Comparison of ENCODE assay signal across 29 cellular contexts in the genomic region with DNA sequence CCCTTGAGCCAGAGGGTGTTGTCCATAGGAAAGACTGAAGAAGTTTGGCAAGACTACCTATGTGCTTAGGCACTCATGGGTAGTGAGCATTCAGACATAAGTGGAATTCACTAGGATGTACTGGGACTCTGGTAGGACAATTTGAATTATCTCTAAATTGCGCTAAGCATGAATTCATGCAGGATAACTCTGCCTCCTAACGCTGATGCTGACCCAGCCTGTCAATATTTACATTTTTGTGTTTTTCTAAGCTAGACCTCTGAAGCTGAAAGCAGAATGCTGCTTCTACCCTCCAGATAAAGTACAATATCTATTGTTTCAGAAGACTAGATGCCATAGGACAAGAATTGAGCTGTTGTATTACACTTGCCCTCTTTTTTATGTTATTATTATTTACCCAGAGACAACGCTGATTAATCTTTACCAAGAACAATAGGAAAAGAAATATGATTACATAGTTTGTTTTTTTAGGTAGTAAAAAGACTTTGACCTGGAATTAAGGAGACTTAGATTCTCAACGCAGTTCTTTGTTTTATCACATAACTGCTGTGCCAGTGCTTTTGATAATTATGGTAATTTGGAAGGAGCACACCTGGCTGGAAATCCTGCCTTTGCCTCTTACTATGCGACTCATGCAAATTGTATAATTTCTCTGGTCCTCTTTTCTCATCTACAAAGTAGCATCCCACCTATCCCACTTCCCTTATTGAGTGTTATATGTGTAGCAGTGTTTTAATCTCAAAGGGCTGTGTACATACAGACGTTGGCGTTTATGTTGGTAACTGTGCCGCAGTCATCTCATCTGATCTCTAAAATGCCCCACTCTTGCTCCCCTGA. TPM values are rescaled to one million over a fixed set of nuclear protein-coding genes. Genes with fewer than 3 reads are reported as not detected.
DNase-seq lines count a peak whose midpoint lies in the region; ATAC-seq and TF ChIP-seq lines count a peak whose summit lies in the region.
"Had no signal": no experiment of that assay in that cellular context is flagged by ENCODE, and none has a peak within 500 bp of the region (broad histone marks: within the 10 kb centered on the region; RNA-seq: fewer than 3 reads in every experiment).

No MANE protein-coding gene starts in this region.

- peaks cover 31% of the 10 kb centered on the region for H3K4me1 ChIP-seq in HUES48 (ENCODE audit: control insufficient read depth, insufficient read depth, low read length)
- H3K4me1 ChIP-seq in PC-3 (ENCODE audit: insufficient read depth, low read length): peaks cover 19% of the 10 kb centered on the region
- peaks cover 23% of the 10 kb centered on the region for H3K4me1 ChIP-seq in mucosa of descending colon (ENCODE audit: low read depth)
- no peaks in the 10 kb centered on the region for H3K4me1 ChIP-seq in foreskin keratinocyte
- H3K4me1 ChIP-seq: uterus had no signal

- H3K9me3 ChIP-seq in HUES48 (ENCODE audit: control insufficient read depth, insufficient read depth, low read length) (no peaks in the 10 kb centered on the region), PC-3 (ENCODE audit: low read length) (no peaks in the 10 kb centered on the region), mucosa of descending colon (no peaks in the 10 kb centered on the region)
- H3K9me3 ChIP-seq: colonic mucosa, esophagus muscularis mucosa, heart right ventricle, uterus had no signal

- CTCF ChIA-PET in PC-3 (lab: Charles Lee): interaction anchor here (1.2 to 2.8 kb wide), 3 partner anchors 42 to 70 kb away, joined by 4 to 67 read pairs (median 8); no protein-coding TSS in a partner anchor

- DNase-seq in NCI-H2029 treated with DMSO at 0.1 percent for 48 hours (lab: John Stamatoyannopoulos, UW) (peak; percentile 35), NCI-H2029 (lab: John Stamatoyannopoulos, UW) (no peak), PC-3 (no peak), mucosa of descending colon (no peak), midbrain (lab: John Stamatoyannopoulos, UW) (no peak), foreskin keratinocyte (no peak)
- DNase-seq in activated T-cell treated with anti-CD3 and anti-CD28 coated beads, Interleukin-2, amount 50 U/mL, for 24 hours: no peak
- DNase-seq: 8988T; activated CD4-positive, alpha-beta memory T cell treated with anti-CD3 and anti-CD28 coated beads for 36 hours; activated CD8-positive, alpha-beta memory T cell treated with anti-CD3 and anti-CD28 coated beads, Interleukin-2, amount 50 U/mL, for 48 hours; amygdala; CD4-positive, CD25-positive, alpha-beta regulatory T cell; colonic mucosa; foreskin melanocyte; heart right ventricle; IMR-90; mesenchymal stem cell; NCI-H1092; NCI-H2107; NCI-H510A; stimulated activated naive CD4-positive, alpha-beta T cell treated with Interleukin-2 at 50 U/mL for 16 hours; T-helper 1 cell; uterus had no signal

- H3K36me3 ChIP-seq in HUES48 (ENCODE audit: control insufficient read depth, insufficient read depth, low read length) (no peaks in the 10 kb centered on the region), PC-3 (ENCODE audit: low read depth, low read length) (no peaks in the 10 kb centered on the region), mucosa of descending colon (ENCODE audit: low read depth) (no peaks in the 10 kb centered on the region)
- H3K36me3 ChIP-seq: colonic mucosa, esophagus muscularis mucosa, heart right ventricle, uterus had no signal

- H3K4me2 ChIP-seq in PC-3 (ENCODE audit: low read length): no peak overlapping the region

- no peak overlapping the region for H3K27ac Mint-ChIP-seq in activated T-cell treated with anti-CD3 and anti-CD28 coated beads, Interleukin-2, amount 50 U/mL, for 24 hours
- H3K27ac Mint-ChIP-seq: activated CD4-positive, alpha-beta memory T cell treated with anti-CD3 and anti-CD28 coated beads for 36 hours; activated naive CD4-positive, alpha-beta T cell treated with anti-CD3 and anti-CD28 coated beads, Interleukin-2, amount 50 U/mL, for 24 hours; activated T-helper 17 cell treated with anti-CD3 and anti-CD28 coated beads, Interleukin-2, amount 50 U/mL, for 72 hours had no signal

- peaks cover 7% of the 10 kb centered on the region for H3K27me3 Mint-ChIP-seq in activated T-cell treated with anti-CD3 and anti-CD28 coated beads, Interleukin-2, amount 50 U/mL, for 24 hours

- H3K4me1 Mint-ChIP-seq in activated T-cell treated with anti-CD3 and anti-CD28 coated beads, Interleukin-2, amount 50 U/mL, for 24 hours (ENCODE audit: low read depth): peaks cover 28% of the 10 kb centered on the region
- H3K4me1 Mint-ChIP-seq: activated naive CD4-positive, alpha-beta T cell treated with anti-CD3 and anti-CD28 coated beads, Interleukin-2, amount 50 U/mL, for 24 hours had no signal

- no peak overlapping the region for H3K4me3 Mint-ChIP-seq in activated T-cell treated with anti-CD3 and anti-CD28 coated beads, Interleukin-2, amount 50 U/mL, for 24 hours
- H3K4me3 Mint-ChIP-seq: activated CD4-positive, alpha-beta memory T cell treated with anti-CD3 and anti-CD28 coated beads for 36 hours; activated naive CD4-positive, alpha-beta T cell treated with anti-CD3 and anti-CD28 coated beads, Interleukin-2, amount 50 U/mL, for 24 hours; activated T-helper 17 cell treated with anti-CD3 and anti-CD28 coated beads, Interleukin-2, amount 50 U/mL, for 72 hours; CD4-positive, CD25-positive, alpha-beta regulatory T cell had no signal

- H3K9me3 Mint-ChIP-seq in activated T-cell treated with anti-CD3 and anti-CD28 coated beads, Interleukin-2, amount 50 U/mL, for 24 hours: no peaks in the 10 kb centered on the region
- H3K9me3 Mint-ChIP-seq: activated CD4-positive, alpha-beta memory T cell treated with anti-CD3 and anti-CD28 coated beads for 36 hours; activated naive CD4-positive, alpha-beta T cell treated with anti-CD3 and anti-CD28 coated beads, Interleukin-2, amount 50 U/mL, for 24 hours; activated T-helper 17 cell treated with anti-CD3 and anti-CD28 coated beads, Interleukin-2, amount 50 U/mL, for 72 hours; CD4-positive, CD25-positive, alpha-beta regulatory T cell had no signal

- no peaks in the 10 kb centered on the region for H4K20me1 ChIP-seq in PC-3 (ENCODE audit: low read length)

- no peaks in the 10 kb centered on the region for H3K79me2 ChIP-seq in PC-3 (ENCODE audit: low read length)

- H3F3A ChIP-seq in PC-3 (ENCODE audit: low read length, unreplicated experiment): no peaks in the 10 kb centered on the region

- TF ChIP-seq CTCF in PC-3 (conservative IDR thresholded peaks at IDR 0.05; ENCODE audit: low read depth, low read length) (no peak), mucosa of descending colon (IDR thresholded peaks at IDR 0.05) (no peak), foreskin keratinocyte (conservative IDR thresholded peaks at IDR 0.05) (no peak)

- H3K36me3 Mint-ChIP-seq in activated T-cell treated with anti-CD3 and anti-CD28 coated beads, Interleukin-2, amount 50 U/mL, for 24 hours (ENCODE audit: low read depth): no peaks in the 10 kb centered on the region
- H3K36me3 Mint-ChIP-seq: activated CD4-positive, alpha-beta memory T cell treated with anti-CD3 and anti-CD28 coated beads for 36 hours; activated naive CD4-positive, alpha-beta T cell treated with anti-CD3 and anti-CD28 coated beads, Interleukin-2, amount 50 U/mL, for 24 hours; CD4-positive, CD25-positive, alpha-beta regulatory T cell had no signal

- H3K9me2 ChIP-seq in PC-3 (replicated peaks; ENCODE audit: low read length): no peaks in the 10 kb centered on the region

- peaks cover 35% of the 10 kb centered on the region for H3K27me3 ChIP-seq in HUES48 (ENCODE audit: control insufficient read depth, insufficient read depth, low read length)
- H3K27me3 ChIP-seq in PC-3 (ENCODE audit: low read length): no peaks in the 10 kb centered on the region
- peaks cover 22% of the 10 kb centered on the region for H3K27me3 ChIP-seq in foreskin keratinocyte
- H3K27me3 ChIP-seq: colonic mucosa, uterus had no signal

- peak overlapping the region; percentile 75 for H3K27ac ChIP-seq in HUES48 (ENCODE audit: low read depth, low read length)
- no peak overlapping the region for H3K27ac ChIP-seq in PC-3 (ENCODE audit: low read length)
- H3K27ac ChIP-seq in foreskin keratinocyte: no peak overlapping the region
- H3K27ac ChIP-seq: colonic mucosa, esophagus muscularis mucosa, RWPE1, uterus had no signal

- no TSS peak for BruUV-seq in PC-3 (replicated peaks; lab: Mats Ljungman, UMichigan)

- ATAC-seq in PC-3 (peak; percentile 8; the same call in 1 of the 2 replicates), mucosa of descending colon (peak; percentile 30), foreskin keratinocyte (no peak)
- ATAC-seq: activated CD4-positive, CD25-positive, alpha-beta regulatory T cell treated with anti-CD3 and anti-CD28 coated beads, Interleukin-2, amount 50 U/mL, for 24 hours; activated T-helper 17 cell treated with anti-CD3 and anti-CD28 coated beads, Interleukin-2, amount 50 U/mL, for 72 hours; heart right ventricle had no signal

- H3K4me3 ChIP-seq in HUES48 (ENCODE audit: low read depth, low read length) (no peak overlapping the region), PC-3 (ENCODE audit: low read length) (no peak overlapping the region), mucosa of descending colon (no peak overlapping the region)
- H3K4me3 ChIP-seq: colonic mucosa, esophagus muscularis mucosa, heart right ventricle, uterus had no signal

- POLR2A ChIA-PET in PC-3 (lab: Charles Lee; ENCODE audit: unreplicated experiment): interaction anchor here (0.6 to 0.8 kb wide), 2 partner anchors 15 to 19 kb away, joined by 4 read pairs; no protein-coding TSS in a partner anchor

- intact Hi-C loops in PC-3 (cut with micrococcal nuclease) (loop anchor here (10.0 kb wide), 1 partner anchor 146 kb away; no protein-coding TSS in a partner anchor), mucosa of descending colon (cut with DNase I, micrococcal nuclease) (no loop called here)

- 0 out of 2 replicates have a peak overlapping the region, but pooled peaks have one; percentile 9 for H2AFZ ChIP-seq in PC-3 (ENCODE audit: low read length)

- H3K9ac ChIP-seq in HUES48 (ENCODE audit: low read depth, low read length) (no peak overlapping the region), PC-3 (ENCODE audit: low read length) (peak overlapping the region; percentile 58; the same call in 1 of the 2 replicates)

RNA-seq across cellular contexts. Expression of a gene that starts 21.2 kb away (rescaled TPM):
- total RNA-seq in PC-3 (2014; rRNA removed) (82.1 and 110 TPM in 2 replicates), mucosa of descending colon (1 to 10 TPM; 3.2 to 4.4 (median 4.1) TPM), foreskin keratinocyte (0.04 and 0.07 TPM in 2 replicates)
- 0.03 and 0.09 TPM in 2 replicates for polyA plus RNA-seq in foreskin keratinocyte

Comparison
In these comparisons a context has a peak if more than half of its experiments do, and no peak if none do; other contexts are left out.
1. RNA of a gene that starts 21.2 kb away (total RNA-seq): 82.1 to 110 TPM in PC-3; 3.2 to 4.4 TPM in mucosa of descending colon and 0.04 to 0.07 TPM in foreskin keratinocyte; every median in the first group is over 10 times any median in the second.